Comparison of ENCODE assay signal across 1 cellular context in genomic region chr14:88682495-88683114, GRCh38.
TF ChIP-seq lines count a peak whose summit lies in the region.

No MANE protein-coding gene starts in this region.

TF ChIP-seq in HEK293, 187 proteins besides CTCF, POLR2A, EP300 and RAD21 (continued from another document):
- no peak for TF ChIP-seq ZNF426 (tag by site-specific recombination; IDR thresholded peaks at IDR 0.05)
TF ChIP-seq in HEK293: peak in this region for 1.
